Comparison of ENCODE assay signal across 9 cellular contexts in the genomic region with DNA sequence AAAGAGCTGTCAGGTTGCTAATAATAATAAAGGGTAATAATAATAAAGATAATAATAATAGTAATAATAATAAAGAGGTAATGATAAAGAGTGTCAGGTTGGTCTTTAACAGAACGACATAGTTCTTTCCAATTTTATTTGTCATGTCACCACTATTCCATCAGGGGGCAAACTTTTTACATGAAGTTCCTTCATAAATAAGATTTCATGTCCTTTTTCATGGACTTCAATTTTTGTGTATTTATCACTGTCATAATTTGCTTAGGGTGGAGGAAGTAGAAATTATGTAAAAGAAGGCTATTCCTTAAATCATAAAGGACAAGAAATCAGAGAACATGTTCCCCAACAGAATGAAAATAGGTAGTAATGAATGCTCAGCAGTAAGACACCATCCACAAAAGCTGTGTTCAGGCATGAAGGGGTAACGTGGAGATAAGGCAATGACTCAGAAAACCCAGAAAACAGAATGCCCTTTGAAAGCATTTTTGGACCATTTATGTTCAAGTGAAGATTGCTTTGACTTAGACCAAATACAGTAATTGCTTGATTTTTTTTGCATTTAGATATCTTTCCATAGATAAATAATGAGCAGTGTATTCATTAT.
DNase-seq lines count a peak whose midpoint lies in the region; ATAC-seq, FAIRE-seq and TF ChIP-seq lines count a peak whose summit lies in the region.
"Had no signal": no experiment of that assay in that cellular context is flagged by ENCODE, and none has a peak within 500 bp of the region (broad histone marks: within the 10 kb centered on the region; RNA-seq: fewer than 3 reads in every experiment).

No MANE protein-coding gene starts in this region.

- DNase-seq in EH (ENCODE audit: low read depth) (peak; percentile 56), HT-29 (ENCODE audit: low spot score) (peak; percentile 77), Right ventricle myocardium superior (no peak), spleen (no peak), NK-92 (lab: John Stamatoyannopoulos, UW; ENCODE audit: unreplicated experiment) (no peak)
- no peak for DNase-seq in activated T-cell treated with anti-CD3 and anti-CD28 coated beads, Interleukin-2, amount 50 U/mL, for 1 hour
- DNase-seq: T-cell had no signal

- no peaks in the 10 kb centered on the region for H3K27me3 ChIP-seq in spleen (replicated peaks in 1 of 7)

- ATAC-seq in Right ventricle myocardium superior (ENCODE audit: poor library complexity) (peak; percentile 63), GM21447 (IDR thresholded peaks at IDR 0.05; ENCODE audit: unreplicated experiment) (no peak)

- no peak overlapping the region for H3K4me3 ChIP-seq in spleen

- FAIRE-seq in TTC549 (lab: Jason Lieb, UNC): peak; percentile 90

- TF ChIP-seq CTCF in spleen (IDR thresholded peaks at IDR 0.05 in 8 of 11, conservative IDR thresholded peaks at IDR 0.05 in 3 of 11): peak; percentile 27 to 70 (median 60)

- H3K9me3 ChIP-seq in spleen: no peaks in the 10 kb centered on the region

- peak overlapping the region in 7 of 8 donors; percentile 31 to 83 (median 69) for H3K27ac ChIP-seq in spleen

- TF ChIP-seq POLR2A in spleen (IDR thresholded peaks at IDR 0.05): no peak

- H3K36me3 ChIP-seq in spleen: no peaks in the 10 kb centered on the region

- intact Hi-C loops in Right ventricle myocardium superior (cut with DNase I) (loop anchor here (2.0 to 10.0 kb wide), 2 partner anchors 233 to 301 kb away; a partner anchor contains a TSS), spleen (cut with DNase I; ENCODE audit: low total_unique reads) (no loop called here)

- H3K4me1 ChIP-seq in spleen: peaks cover 0 to 34% (median 6%) of the 10 kb centered on the region in 6 donors

- WGBS in spleen, 5 donors: 14 to 31% (median 23%) methylated on average over 2 of the region's 2 CpGs

Comparison
In these comparisons a context has a peak if more than half of its experiments do, and no peak if none do; other contexts are left out.
1. DNase-seq: peak in EH (single experiment) and HT-29 (single experiment); none in Right ventricle myocardium superior (single experiment), spleen (single experiment), activated T-cell treated with anti-CD3 and anti-CD28 coated beads, Interleukin-2, amount 50 U/mL, for 1 hour (single experiment) and NK-92 (single experiment).